ENCODE assay signal across 13 cellular contexts in genomic region chr18:58015045-58015444, GRCh38. TPM values are rescaled to one million over a fixed set of nuclear protein-coding genes. Genes with fewer than 3 reads are reported as not detected.
DNase-seq lines count a peak whose midpoint lies in the region; ATAC-seq and TF ChIP-seq lines count a peak whose summit lies in the region.
"Had no signal": no experiment of that assay in that cellular context is flagged by ENCODE, and none has a peak within 500 bp of the region (broad histone marks: within the 10 kb centered on the region; RNA-seq: fewer than 3 reads in every experiment).

No MANE protein-coding gene starts in this region.

- H3K4me1 Mint-ChIP-seq in memory B cell (peaks cover 19% of the 10 kb centered on the region), HFFc6 (ENCODE audit: low read depth) (no peaks in the 10 kb centered on the region)

- H3K4me3 Mint-ChIP-seq in memory B cell (peak overlapping the region; percentile 25), HFFc6 (no peak overlapping the region)

- H3K27me3 Mint-ChIP-seq in memory B cell (no peaks in the 10 kb centered on the region), HFFc6 (ENCODE audit: insufficient read depth) (peaks cover 31% of the 10 kb centered on the region)

- H3K4me2 ChIP-seq in osteoblast (ENCODE audit: insufficient read depth, low read length) = no peak overlapping the region
- H3K4me2 ChIP-seq: SK-N-SH had no signal

- H3K36me3 Mint-ChIP-seq in memory B cell (peaks cover 4% of the 10 kb centered on the region), HFFc6 (ENCODE audit: low read depth) (peaks cover 7% of the 10 kb centered on the region)

- H3K4me1 ChIP-seq in osteoblast (ENCODE audit: insufficient read depth, low read length) = peaks cover 11% of the 10 kb centered on the region
- H3K4me1 ChIP-seq: left ventricle myocardium inferior, thyroid gland had no signal

- H2AFZ ChIP-seq in osteoblast (ENCODE audit: low read length) = no peak overlapping the region

- TF ChIP-seq CTCF in osteoblast (IDR thresholded peaks at IDR 0.05; ENCODE audit: extremely low read depth, low read depth, low read length) = no peak
- TF ChIP-seq CTCF in HFFc6 (IDR thresholded peaks at IDR 0.05) = no peak

- H3K27me3 ChIP-seq in osteoblast (ENCODE audit: insufficient read depth, low read length) = peaks cover 2% of the 10 kb centered on the region
- H3K27me3 ChIP-seq: thyroid gland had no signal

- H4K20me1 ChIP-seq in osteoblast (ENCODE audit: insufficient read depth, low read length) = no peaks in the 10 kb centered on the region

- no peak overlapping the region for H3K27ac ChIP-seq in osteoblast (ENCODE audit: low read depth, low read length)
- H3K27ac ChIP-seq: left ventricle myocardium inferior, skin epidermis, thyroid gland had no signal

- H3K27ac Mint-ChIP-seq in memory B cell = peak overlapping the region; percentile 64
- H3K27ac Mint-ChIP-seq in HFFc6 = no peak overlapping the region

- DNase-seq in memory B cell (ENCODE audit: low spot score in 2 of 2) (peak; percentile 43 to 62), cerebellar nuclear complex (lab: John Stamatoyannopoulos, UW) (no peak), osteoblast (ENCODE audit: insufficient read length, low spot score, missing footprints) (no peak), COLO829 (ENCODE audit: low spot score) (no peak), HFFc6 (no peak)
- DNase-seq: GDM1, left ventricle myocardium inferior, SK-N-SH, thyroid gland had no signal

- no peak overlapping the region for H3K4me3 ChIP-seq in osteoblast (ENCODE audit: insufficient read depth, low read length)
- H3K4me3 ChIP-seq: left ventricle myocardium inferior, skin epidermis, thyroid gland had no signal

- H3K9me3 ChIP-seq in osteoblast (ENCODE audit: low read depth, low read length) = no peaks in the 10 kb centered on the region
- H3K9me3 ChIP-seq: thyroid gland had no signal

- H3K79me2 ChIP-seq in osteoblast (ENCODE audit: insufficient read depth, low read length) = no peaks in the 10 kb centered on the region

- ATAC-seq in GM18861 (IDR thresholded peaks at IDR 0.05; ENCODE audit: unreplicated experiment) (peak; percentile 93), GM21825 (IDR thresholded peaks at IDR 0.05; ENCODE audit: unreplicated experiment) (peak; percentile 99), HG03460 (IDR thresholded peaks at IDR 0.05; ENCODE audit: unreplicated experiment) (peak; percentile 99), memory B cell (ENCODE audit: low read depth) (peak; percentile 100)

- H3K36me3 ChIP-seq in osteoblast (ENCODE audit: insufficient read depth, low read length) = no peaks in the 10 kb centered on the region
- H3K36me3 ChIP-seq: left ventricle myocardium inferior, thyroid gland had no signal

- H3K9me3 Mint-ChIP-seq in memory B cell (peaks cover 4% of the 10 kb centered on the region), HFFc6 (peaks cover 12% of the 10 kb centered on the region)

RNA-seq across cellular contexts. Expression of gene NEDD4L, which starts 29.0 kb away (rescaled TPM):
- 20.3 and 30.0 TPM in 2 replicates for total RNA-seq in osteoblast
- total RNA-seq in HFFc6 (2021; fragmentation: NEBNext Ultra II Directional; extraction: Animal tissue kit (Norgen Biotek cat#: 25700)) = 10 to 100 TPM; 11.2 to 28.1 (median 15.7) TPM

Comparison
In these comparisons a context has a peak if more than half of its experiments do, and no peak if none do; other contexts are left out.
1. DNase-seq: peak in memory B cell (2 of 2); none in cerebellar nuclear complex (0 of 2), osteoblast (single experiment), COLO829 (single experiment) and HFFc6 (single experiment).
2. Peak in every context shown above with its lines, with median percentiles within 50 percentile points of each other: ATAC-seq.